ENCODE assay signal across 6 cellular contexts in genomic region chr18:43220691-43221090, GRCh38. TPM values are rescaled to one million over a fixed set of nuclear protein-coding genes. Genes with fewer than 3 reads are reported as not detected.
"Had no signal": no experiment of that assay in that cellular context is flagged by ENCODE, and none has a peak within 500 bp of the region (broad histone marks: within the 10 kb centered on the region; RNA-seq: fewer than 3 reads in every experiment).

No MANE protein-coding gene starts in this region.

- H3K36me3 Mint-ChIP-seq: IgD-negative memory B cell had no signal

- H3K27me3 Mint-ChIP-seq: IgD-negative memory B cell had no signal

- H2AFZ ChIP-seq: GM23248 had no signal

- DNase-seq: GM23248, H9, HCEC 1CT, KBM-7 had no signal

- H3K4me3 Mint-ChIP-seq: H9, IgD-negative memory B cell had no signal

- H3K27ac ChIP-seq: GM23248 had no signal

- H3K9ac ChIP-seq: GM23248 had no signal

- H3K4me3 ChIP-seq: GM23248 had no signal

- H3K27ac Mint-ChIP-seq: H9, IgD-negative memory B cell had no signal

RNA-seq across cellular contexts. Expression of gene SYT4, which starts 56.6 kb away (rescaled TPM):
- total RNA-seq: GM23248, HT-29 had no signal
- polyA plus RNA-seq: IgD-negative memory B cell had no signal
